ENCODE assay signal across 1 cellular context in the genomic region with DNA sequence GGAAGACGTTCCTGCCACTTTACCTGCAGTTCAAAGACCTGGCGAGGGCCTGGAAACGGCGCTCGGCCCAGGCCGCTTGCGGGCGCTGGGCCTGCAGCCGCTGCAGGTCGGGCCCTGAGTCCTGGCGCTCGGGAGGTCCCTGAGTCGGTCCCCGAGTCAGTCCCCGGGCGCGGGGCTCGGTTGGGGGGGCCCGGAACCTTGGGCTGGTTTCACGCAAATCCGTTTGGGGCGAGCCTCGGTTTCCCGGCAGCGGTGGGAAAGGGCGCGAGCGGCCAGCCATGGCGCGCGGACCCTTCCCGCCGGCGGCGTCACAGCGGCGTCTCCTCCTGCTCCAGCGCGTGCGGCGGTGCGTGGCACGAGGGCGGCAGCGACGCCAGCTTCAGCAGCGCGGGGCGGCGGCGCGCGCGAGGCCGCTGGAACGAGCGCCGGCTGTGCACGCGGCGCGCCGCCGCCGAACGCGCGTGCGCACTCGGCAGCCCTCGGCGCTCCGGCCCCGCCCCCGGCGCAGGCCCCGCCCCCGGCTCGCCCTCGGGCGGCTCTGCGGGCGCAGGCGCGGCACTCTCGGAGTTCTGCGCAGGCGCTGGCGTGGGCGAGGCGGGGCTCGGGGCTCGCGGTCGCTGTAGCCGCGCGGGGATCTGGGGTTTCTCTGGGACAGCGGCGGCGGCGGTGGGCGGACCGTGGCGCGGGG.
TF ChIP-seq lines count a peak whose summit lies in the region.

No MANE protein-coding gene starts in this region.

TF ChIP-seq in HepG2, 621 proteins besides CTCF, POLR2A, EP300 and RAD21 (continued from another document and continues in another):
- TF ChIP-seq FIP1L1 (IDR thresholded peaks at IDR 0.05; ENCODE audit: borderline replicate concordance, insufficient read depth, low read depth, low read length) (no peak), FOXA1 (IDR thresholded peaks at IDR 0.05) (no peak), FOXA1 (CRISPR knock-in tag; IDR thresholded peaks at IDR 0.05) (peak; percentile 32; the same call in 1 of the 2 replicates), ZNF558 (CRISPR knock-in tag; IDR thresholded peaks at IDR 0.05; ENCODE audit: borderline replicate concordance) (peak; percentile 91; the same call in 1 of the 2 replicates), ZNF672 (CRISPR knock-in tag; IDR thresholded peaks at IDR 0.05) (peak; percentile 95), ZNF296 (CRISPR knock-in tag; conservative IDR thresholded peaks at IDR 0.05) (no peak), ZNF260 (CRISPR knock-in tag; IDR thresholded peaks at IDR 0.05; ENCODE audit: borderline replicate concordance, low read depth) (no peak), NR2F6 (IDR thresholded peaks at IDR 0.05) (no peak), NR2F6 (CRISPR knock-in tag; IDR thresholded peaks at IDR 0.05) (no peak), NCOA1 (CRISPR knock-in tag; IDR thresholded peaks at IDR 0.05) (0 out of 2 replicates have a peak, but pooled peaks have one; percentile 69), PAX8 (CRISPR knock-in tag; IDR thresholded peaks at IDR 0.05; ENCODE audit: borderline replicate concordance) (no peak), SYNCRIP (IDR thresholded peaks at IDR 0.05; ENCODE audit: insufficient read depth, low read depth, low read length) (no peak), ZNF431 (CRISPR knock-in tag; IDR thresholded peaks at IDR 0.05; ENCODE audit: borderline replicate concordance, low read depth) (peak; percentile 83; the same call in 1 of the 2 replicates), ZFP41 (CRISPR knock-in tag; IDR thresholded peaks at IDR 0.05; ENCODE audit: borderline replicate concordance) (peak; percentile 94; the same call in 1 of the 2 replicates), ZSCAN31 (CRISPR knock-in tag; IDR thresholded peaks at IDR 0.05; ENCODE audit: low read depth) (peak; percentile 53; the same call in 1 of the 2 replicates), ZNF761 (CRISPR knock-in tag; conservative IDR thresholded peaks at IDR 0.05) (peak; percentile 92), ZNF674 (CRISPR knock-in tag; IDR thresholded peaks at IDR 0.05; ENCODE audit: low read depth) (peak; percentile 73; the same call in 1 of the 2 replicates), SNAI1 (CRISPR knock-in tag; IDR thresholded peaks at IDR 0.05; ENCODE audit: borderline replicate concordance) (peak; percentile 87), ZNF44 (CRISPR knock-in tag; IDR thresholded peaks at IDR 0.05) (peak; percentile 77; the same call in 1 of the 2 replicates), ZBTB42 (CRISPR knock-in tag; IDR thresholded peaks at IDR 0.05) (peak; percentile 93; the same call in 1 of the 2 replicates), ZNF569 (CRISPR knock-in tag; IDR thresholded peaks at IDR 0.05; ENCODE audit: borderline replicate concordance) (0 out of 2 replicates have a peak, but pooled peaks have one; percentile 45), HNF4A (CRISPR knock-in tag; IDR thresholded peaks at IDR 0.05) (no peak), SUZ12 (IDR thresholded peaks at IDR 0.05; ENCODE audit: low read depth, low read length) (no peak), ZNF207 (IDR thresholded peaks at IDR 0.05; ENCODE audit: borderline replicate concordance) (no peak), ZNF33A (CRISPR knock-in tag; IDR thresholded peaks at IDR 0.05; ENCODE audit: borderline replicate concordance) (no peak), NR3C1 (CRISPR knock-in tag; IDR thresholded peaks at IDR 0.05) (no peak), SRY (CRISPR knock-in tag; IDR thresholded peaks at IDR 0.05) (peak; percentile 99), ZNF441 (CRISPR knock-in tag; IDR thresholded peaks at IDR 0.05; ENCODE audit: borderline replicate concordance) (peak; percentile 93), ZNF572 (CRISPR knock-in tag; IDR thresholded peaks at IDR 0.05) (no peak), TEAD2 (CRISPR knock-in tag; IDR thresholded peaks at IDR 0.05) (peak; percentile 89; the same call in 1 of the 2 replicates), TCF12 (IDR thresholded peaks at IDR 0.05) (no peak), TCF12 (CRISPR knock-in tag; IDR thresholded peaks at IDR 0.05) (no peak; the same call in 1 of the 2 replicates), GATAD1 (CRISPR knock-in tag; IDR thresholded peaks at IDR 0.05) (peak; percentile 61; the same call in 1 of the 2 replicates), RFX3 (CRISPR knock-in tag; IDR thresholded peaks at IDR 0.05) (no peak), ZNF33B (CRISPR knock-in tag; IDR thresholded peaks at IDR 0.05) (peak; percentile 97), ZNF747 (CRISPR knock-in tag; IDR thresholded peaks at IDR 0.05; ENCODE audit: borderline replicate concordance) (peak; percentile 85), DMAP1 (CRISPR knock-in tag; IDR thresholded peaks at IDR 0.05) (no peak), PHF8 (CRISPR knock-in tag; IDR thresholded peaks at IDR 0.05) (peak; percentile 81), ZIK1 (CRISPR knock-in tag; IDR thresholded peaks at IDR 0.05; ENCODE audit: borderline replicate concordance, low read depth) (peak; percentile 99), ATF1 (CRISPR knock-in tag; IDR thresholded peaks at IDR 0.05) (no peak), CEBPB (IDR thresholded peaks at IDR 0.05; ENCODE audit: borderline replicate concordance, low read depth, low read length) (no peak), SNAPC2 (CRISPR knock-in tag; IDR thresholded peaks at IDR 0.05) (no peak), ZFY (CRISPR knock-in tag; IDR thresholded peaks at IDR 0.05) (peak; percentile 90), NFE2 (CRISPR knock-in tag; IDR thresholded peaks at IDR 0.05) (no peak), KDM3A (CRISPR knock-in tag; IDR thresholded peaks at IDR 0.05; ENCODE audit: low read depth) (no peak), HNRNPUL1 (IDR thresholded peaks at IDR 0.05; ENCODE audit: low read depth, low read length) (no peak)
- TF ChIP-seq, protein P1, sequence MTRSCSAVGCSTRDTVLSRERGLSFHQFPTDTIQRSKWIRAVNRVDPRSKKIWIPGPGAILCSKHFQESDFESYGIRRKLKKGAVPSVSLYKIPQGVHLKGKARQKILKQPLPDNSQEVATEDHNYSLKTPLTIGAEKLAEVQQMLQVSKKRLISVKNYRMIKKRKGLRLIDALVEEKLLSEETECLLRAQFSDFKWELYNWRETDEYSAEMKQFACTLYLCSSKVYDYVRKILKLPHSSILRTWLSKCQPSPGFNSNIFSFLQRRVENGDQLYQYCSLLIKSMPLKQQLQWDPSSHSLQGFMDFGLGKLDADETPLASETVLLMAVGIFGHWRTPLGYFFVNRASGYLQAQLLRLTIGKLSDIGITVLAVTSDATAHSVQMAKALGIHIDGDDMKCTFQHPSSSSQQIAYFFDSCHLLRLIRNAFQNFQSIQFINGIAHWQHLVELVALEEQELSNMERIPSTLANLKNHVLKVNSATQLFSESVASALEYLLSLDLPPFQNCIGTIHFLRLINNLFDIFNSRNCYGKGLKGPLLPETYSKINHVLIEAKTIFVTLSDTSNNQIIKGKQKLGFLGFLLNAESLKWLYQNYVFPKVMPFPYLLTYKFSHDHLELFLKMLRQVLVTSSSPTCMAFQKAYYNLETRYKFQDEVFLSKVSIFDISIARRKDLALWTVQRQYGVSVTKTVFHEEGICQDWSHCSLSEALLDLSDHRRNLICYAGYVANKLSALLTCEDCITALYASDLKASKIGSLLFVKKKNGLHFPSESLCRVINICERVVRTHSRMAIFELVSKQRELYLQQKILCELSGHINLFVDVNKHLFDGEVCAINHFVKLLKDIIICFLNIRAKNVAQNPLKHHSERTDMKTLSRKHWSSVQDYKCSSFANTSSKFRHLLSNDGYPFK (CRISPR knock-in tag; IDR thresholded peaks at IDR 0.05; ENCODE audit: borderline replicate concordance): peak; percentile 53; the same call in 1 of the 2 replicates
- TF ChIP-seq, protein P2, sequence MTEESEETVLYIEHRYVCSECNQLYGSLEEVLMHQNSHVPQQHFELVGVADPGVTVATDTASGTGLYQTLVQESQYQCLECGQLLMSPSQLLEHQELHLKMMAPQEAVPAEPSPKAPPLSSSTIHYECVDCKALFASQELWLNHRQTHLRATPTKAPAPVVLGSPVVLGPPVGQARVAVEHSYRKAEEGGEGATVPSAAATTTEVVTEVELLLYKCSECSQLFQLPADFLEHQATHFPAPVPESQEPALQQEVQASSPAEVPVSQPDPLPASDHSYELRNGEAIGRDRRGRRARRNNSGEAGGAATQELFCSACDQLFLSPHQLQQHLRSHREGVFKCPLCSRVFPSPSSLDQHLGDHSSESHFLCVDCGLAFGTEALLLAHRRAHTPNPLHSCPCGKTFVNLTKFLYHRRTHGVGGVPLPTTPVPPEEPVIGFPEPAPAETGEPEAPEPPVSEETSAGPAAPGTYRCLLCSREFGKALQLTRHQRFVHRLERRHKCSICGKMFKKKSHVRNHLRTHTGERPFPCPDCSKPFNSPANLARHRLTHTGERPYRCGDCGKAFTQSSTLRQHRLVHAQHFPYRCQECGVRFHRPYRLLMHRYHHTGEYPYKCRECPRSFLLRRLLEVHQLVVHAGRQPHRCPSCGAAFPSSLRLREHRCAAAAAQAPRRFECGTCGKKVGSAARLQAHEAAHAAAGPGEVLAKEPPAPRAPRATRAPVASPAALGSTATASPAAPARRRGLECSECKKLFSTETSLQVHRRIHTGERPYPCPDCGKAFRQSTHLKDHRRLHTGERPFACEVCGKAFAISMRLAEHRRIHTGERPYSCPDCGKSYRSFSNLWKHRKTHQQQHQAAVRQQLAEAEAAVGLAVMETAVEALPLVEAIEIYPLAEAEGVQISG (CRISPR knock-in tag; IDR thresholded peaks at IDR 0.05): peak; percentile 83
- TF ChIP-seq, protein P3, sequence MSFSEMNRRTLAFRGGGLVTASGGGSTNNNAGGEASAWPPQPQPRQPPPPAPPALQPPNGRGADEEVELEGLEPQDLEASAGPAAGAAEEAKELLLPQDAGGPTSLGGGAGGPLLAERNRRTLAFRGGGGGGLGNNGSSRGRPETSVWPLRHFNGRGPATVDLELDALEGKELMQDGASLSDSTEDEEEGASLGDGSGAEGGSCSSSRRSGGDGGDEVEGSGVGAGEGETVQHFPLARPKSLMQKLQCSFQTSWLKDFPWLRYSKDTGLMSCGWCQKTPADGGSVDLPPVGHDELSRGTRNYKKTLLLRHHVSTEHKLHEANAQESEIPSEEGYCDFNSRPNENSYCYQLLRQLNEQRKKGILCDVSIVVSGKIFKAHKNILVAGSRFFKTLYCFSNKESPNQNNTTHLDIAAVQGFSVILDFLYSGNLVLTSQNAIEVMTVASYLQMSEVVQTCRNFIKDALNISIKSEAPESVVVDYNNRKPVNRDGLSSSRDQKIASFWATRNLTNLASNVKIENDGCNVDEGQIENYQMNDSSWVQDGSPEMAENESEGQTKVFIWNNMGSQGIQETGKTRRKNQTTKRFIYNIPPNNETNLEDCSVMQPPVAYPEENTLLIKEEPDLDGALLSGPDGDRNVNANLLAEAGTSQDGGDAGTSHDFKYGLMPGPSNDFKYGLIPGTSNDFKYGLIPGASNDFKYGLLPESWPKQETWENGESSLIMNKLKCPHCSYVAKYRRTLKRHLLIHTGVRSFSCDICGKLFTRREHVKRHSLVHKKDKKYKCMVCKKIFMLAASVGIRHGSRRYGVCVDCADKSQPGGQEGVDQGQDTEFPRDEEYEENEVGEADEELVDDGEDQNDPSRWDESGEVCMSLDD (CRISPR knock-in tag; IDR thresholded peaks at IDR 0.05; ENCODE audit: borderline replicate concordance): no peak; the same call in 1 of the 2 replicates
- TF ChIP-seq, protein P4, sequence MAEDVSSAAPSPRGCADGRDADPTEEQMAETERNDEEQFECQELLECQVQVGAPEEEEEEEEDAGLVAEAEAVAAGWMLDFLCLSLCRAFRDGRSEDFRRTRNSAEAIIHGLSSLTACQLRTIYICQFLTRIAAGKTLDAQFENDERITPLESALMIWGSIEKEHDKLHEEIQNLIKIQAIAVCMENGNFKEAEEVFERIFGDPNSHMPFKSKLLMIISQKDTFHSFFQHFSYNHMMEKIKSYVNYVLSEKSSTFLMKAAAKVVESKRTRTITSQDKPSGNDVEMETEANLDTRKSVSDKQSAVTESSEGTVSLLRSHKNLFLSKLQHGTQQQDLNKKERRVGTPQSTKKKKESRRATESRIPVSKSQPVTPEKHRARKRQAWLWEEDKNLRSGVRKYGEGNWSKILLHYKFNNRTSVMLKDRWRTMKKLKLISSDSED (CRISPR knock-in tag; IDR thresholded peaks at IDR 0.05): peak; percentile 89
- TF ChIP-seq, protein P5, sequence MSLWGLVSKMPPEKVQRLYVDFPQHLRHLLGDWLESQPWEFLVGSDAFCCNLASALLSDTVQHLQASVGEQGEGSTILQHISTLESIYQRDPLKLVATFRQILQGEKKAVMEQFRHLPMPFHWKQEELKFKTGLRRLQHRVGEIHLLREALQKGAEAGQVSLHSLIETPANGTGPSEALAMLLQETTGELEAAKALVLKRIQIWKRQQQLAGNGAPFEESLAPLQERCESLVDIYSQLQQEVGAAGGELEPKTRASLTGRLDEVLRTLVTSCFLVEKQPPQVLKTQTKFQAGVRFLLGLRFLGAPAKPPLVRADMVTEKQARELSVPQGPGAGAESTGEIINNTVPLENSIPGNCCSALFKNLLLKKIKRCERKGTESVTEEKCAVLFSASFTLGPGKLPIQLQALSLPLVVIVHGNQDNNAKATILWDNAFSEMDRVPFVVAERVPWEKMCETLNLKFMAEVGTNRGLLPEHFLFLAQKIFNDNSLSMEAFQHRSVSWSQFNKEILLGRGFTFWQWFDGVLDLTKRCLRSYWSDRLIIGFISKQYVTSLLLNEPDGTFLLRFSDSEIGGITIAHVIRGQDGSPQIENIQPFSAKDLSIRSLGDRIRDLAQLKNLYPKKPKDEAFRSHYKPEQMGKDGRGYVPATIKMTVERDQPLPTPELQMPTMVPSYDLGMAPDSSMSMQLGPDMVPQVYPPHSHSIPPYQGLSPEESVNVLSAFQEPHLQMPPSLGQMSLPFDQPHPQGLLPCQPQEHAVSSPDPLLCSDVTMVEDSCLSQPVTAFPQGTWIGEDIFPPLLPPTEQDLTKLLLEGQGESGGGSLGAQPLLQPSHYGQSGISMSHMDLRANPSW (CRISPR knock-in tag; IDR thresholded peaks at IDR 0.05; ENCODE audit: borderline replicate concordance): no peak
- TF ChIP-seq, protein P6, sequence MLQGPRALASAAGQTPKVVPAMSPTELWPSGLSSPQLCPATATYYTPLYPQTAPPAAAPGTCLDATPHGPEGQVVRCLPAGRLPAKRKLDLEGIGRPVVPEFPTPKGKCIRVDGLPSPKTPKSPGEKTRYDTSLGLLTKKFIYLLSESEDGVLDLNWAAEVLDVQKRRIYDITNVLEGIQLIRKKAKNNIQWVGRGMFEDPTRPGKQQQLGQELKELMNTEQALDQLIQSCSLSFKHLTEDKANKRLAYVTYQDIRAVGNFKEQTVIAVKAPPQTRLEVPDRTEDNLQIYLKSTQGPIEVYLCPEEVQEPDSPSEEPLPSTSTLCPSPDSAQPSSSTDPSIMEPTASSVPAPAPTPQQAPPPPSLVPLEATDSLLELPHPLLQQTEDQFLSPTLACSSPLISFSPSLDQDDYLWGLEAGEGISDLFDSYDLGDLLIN (CRISPR knock-in tag; IDR thresholded peaks at IDR 0.05; ENCODE audit: borderline replicate concordance): no peak; the same call in 1 of the 2 replicates
